ENCODE assay signal across 8 cellular contexts in genomic region chr3:48918388-48919214, GRCh38. TPM values are rescaled to one million over a fixed set of nuclear protein-coding genes. Genes with fewer than 3 reads are reported as not detected.
DNase-seq lines count a peak whose midpoint lies in the region; ATAC-seq, FAIRE-seq and TF ChIP-seq lines count a peak whose summit lies in the region.

TSS of gene ARIH2 (plus strand) at chr3:48918842. CDS start at chr3:48927559, 8,717 bp downstream.

- FAIRE-seq in bronchial epithelial cell (lab: Jason Lieb, UNC) = no peak

- TSS peak; percentile 93 for BruUV-seq in A673 (replicated peaks; lab: Mats Ljungman, UMichigan)

- peak; percentile 81 for DNase-seq in A673 (ENCODE audit: low spot score)
- DNase-seq in NCI-H2227 (lab: John Stamatoyannopoulos, UW; ENCODE audit: unreplicated experiment) = peak; percentile 87
- DNase-seq in bronchial epithelial cell (ENCODE audit: low read depth) = peak; percentile 79
- DNase-seq in iPS-NIHi7 (ENCODE audit: extremely low spot score) = peak; percentile 98
- DNase-seq in spleen = peak; percentile 98

- H3K9me3 ChIP-seq in A673 (ENCODE audit: low read depth, low read length, poor library complexity, severe bottlenecking) (no peaks in the 10 kb centered on the region), spleen (no peaks in the 10 kb centered on the region)

- CTCF ChIA-PET in A673 (lab: Charles Lee) = no interaction called here

- peak within 1 kb of the TSS; percentile 77 for H3K4me3 ChIP-seq in A673 (ENCODE audit: low read depth, low read length, poor library complexity, severe bottlenecking)
- peak within 1 kb of the TSS; percentile 84 for H3K4me3 ChIP-seq in WI38 (ENCODE audit: low read depth, low read length)
- H3K4me3 ChIP-seq in bronchial epithelial cell (ENCODE audit: low read depth, low read length) = peak within 1 kb of the TSS; percentile 83
- peak within 1 kb of the TSS; percentile 73 to 98 (median 89) for H3K4me3 ChIP-seq in spleen

- H3K27me3 ChIP-seq in A673 (replicated peaks; ENCODE audit: insufficient read depth, low read depth, low read length, poor library complexity) = no peaks in the 10 kb centered on the region
- no peaks in the 10 kb centered on the region for H3K27me3 ChIP-seq in bronchial epithelial cell (ENCODE audit: control insufficient read depth, insufficient read depth, low read length)
- no peaks in the 10 kb centered on the region for H3K27me3 ChIP-seq in spleen (replicated peaks in 1 of 7)

- TF ChIP-seq CTCF in A673 (conservative IDR thresholded peaks at IDR 0.05; ENCODE audit: low read depth, low read length) (no peak), WI38 (IDR thresholded peaks at IDR 0.05; ENCODE audit: low read depth, low read length) (no peak), bronchial epithelial cell (IDR thresholded peaks at IDR 0.05; ENCODE audit: insufficient read depth, low read length, severe bottlenecking) (no peak), spleen (IDR thresholded peaks at IDR 0.05 in 8 of 11, conservative IDR thresholded peaks at IDR 0.05 in 3 of 11) (peak in 6 of 11 experiments; percentile 17 to 55 (median 24))

- WGBS in spleen, 5 donors = 0 to 1% (median 0%) methylated on average over 30 to 97 of the region's 97 CpGs

- intact Hi-C loops in A673 (cut with micrococcal nuclease; ENCODE audit: unreplicated experiment) = no loop called here
- intact Hi-C loops in spleen (cut with DNase I; ENCODE audit: low total_unique reads) = no loop called here

- H3K4me1 ChIP-seq in A673 (ENCODE audit: insufficient read depth, low read length, poor library complexity, severe bottlenecking) (no peaks in the 10 kb centered on the region), spleen (peaks cover 17 to 61% (median 38%) of the 10 kb centered on the region in 6 donors)

- TF ChIP-seq POLR2A in spleen (IDR thresholded peaks at IDR 0.05) = peak in 1 of 3 donors; percentile 67

- peak; percentile 63 for ATAC-seq in GM18519 (IDR thresholded peaks at IDR 0.05; ENCODE audit: low FRiP score, unreplicated experiment)
- peak; percentile 44 for ATAC-seq in HG03060 (IDR thresholded peaks at IDR 0.05; ENCODE audit: low read depth, unreplicated experiment)

- POLR2A ChIA-PET in A673 (lab: Charles Lee; ENCODE audit: low non-redundant PET) = no interaction called here

- H3K36me3 ChIP-seq in A673 (ENCODE audit: insufficient read depth, low read length, poor library complexity, severe bottlenecking) = no peaks in the 10 kb centered on the region
- H3K36me3 ChIP-seq in bronchial epithelial cell (ENCODE audit: control insufficient read depth, insufficient read depth, low read length) = no peaks in the 10 kb centered on the region
- H3K36me3 ChIP-seq in spleen = peaks cover 0 to 22% (median 13%) of the 10 kb centered on the region in 6 donors

- H3K27ac ChIP-seq in A673 (ENCODE audit: low read depth, low read length, poor library complexity, severe bottlenecking) (peak within 1 kb of the TSS; percentile 90), spleen (peak within 1 kb of the TSS; percentile 89 to 100 (median 99))

RNA-seq across cellular contexts. Expression of gene ARIH2, which starts in this region (rescaled TPM):
- total RNA-seq in A673 (2021) = 70.8 and 76.8 TPM in 2 replicates
- 119 and 124 TPM in 2 replicates for total RNA-seq in bronchial epithelial cell
- total RNA-seq in spleen = 100 to 1,000 TPM in 4 of 7 donors, 10 to 100 TPM in 3; 92.3 to 112 (median 101) TPM
- polyA plus RNA-seq in spleen = 10 to 100 TPM; 25.2 to 53.3 (median 32.3) TPM

Comparison
In these comparisons a context has a peak if more than half of its experiments do, and no peak if none do; other contexts are left out.
1. Peak in every context shown above with its lines: DNase-seq, ATAC-seq, H3K4me3 ChIP-seq and H3K27ac ChIP-seq.
2. CTCF ChIP-seq: peak in spleen (6 of 11); none in A673 (single experiment), WI38 (single experiment) and bronchial epithelial cell (single experiment).